In the genomic region with DNA sequence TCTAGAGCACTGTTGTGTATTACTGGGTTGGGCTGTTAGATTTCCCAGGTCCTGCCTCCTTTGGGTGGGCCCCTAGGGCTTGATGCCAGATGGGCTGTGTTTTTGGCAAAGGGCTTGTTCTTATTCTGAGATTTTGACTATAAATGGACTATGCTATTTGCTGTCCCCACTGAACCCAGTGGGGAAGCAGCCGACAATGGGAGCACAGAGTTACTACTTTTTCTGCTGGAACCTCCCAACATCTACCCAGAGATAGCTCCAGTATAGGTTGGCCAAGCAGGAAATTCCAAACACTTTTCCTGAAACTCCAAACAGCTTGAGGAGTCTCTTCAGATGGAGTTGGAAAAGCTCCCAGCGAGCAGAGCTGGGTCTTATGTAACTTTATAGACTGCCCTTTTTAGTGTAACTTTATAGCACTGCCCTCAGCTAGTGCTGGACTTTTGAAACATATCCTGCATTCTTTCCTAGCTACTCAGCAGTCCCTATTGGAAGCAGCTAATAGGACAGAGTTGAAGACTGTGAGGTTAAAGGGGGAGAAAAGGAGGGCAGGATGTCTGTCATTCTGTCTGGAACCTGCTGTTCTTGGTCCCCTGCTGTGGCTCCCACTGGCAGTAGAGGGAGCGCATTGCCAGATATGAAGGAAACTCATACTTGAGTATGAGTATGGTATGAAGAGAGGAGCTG, we compare ENCODE assay signal across 9 cellular contexts. TPM values are rescaled to one million over a fixed set of nuclear protein-coding genes. Genes with fewer than 3 reads are reported as not detected.
A peak's percentile ranks its signal among the peaks of the same experiment; 100 is the strongest.
DNase-seq lines count a peak whose midpoint lies in the region; ATAC-seq, FAIRE-seq and TF ChIP-seq lines count a peak whose summit lies in the region.
"Had no signal": no experiment of that assay in that cellular context is flagged by ENCODE, and none has a peak within 500 bp of the region (broad histone marks: within the 10 kb centered on the region; RNA-seq: fewer than 3 reads in every experiment).

No MANE protein-coding gene starts in this region.

- no peak overlapping the region for H3K9ac ChIP-seq in fibroblast of lung (ENCODE audit: insufficient read depth, low read length)

- H4K20me1 ChIP-seq in fibroblast of lung (ENCODE audit: control insufficient read depth, extremely low read depth, insufficient read depth, low read length): no peaks in the 10 kb centered on the region

- peaks cover 47% of the 10 kb centered on the region for H3K4me1 Mint-ChIP-seq in nephron
- H3K4me1 Mint-ChIP-seq: CD4-positive, CD25-positive, alpha-beta regulatory T cell had no signal

- TF ChIP-seq CTCF in fibroblast of lung (conservative IDR thresholded peaks at IDR 0.05 in 1 of 2, IDR thresholded peaks at IDR 0.05 in 1 of 2; ENCODE audit: low read depth in 1 of 2, low read length in 2 of 2) (peak in 1 of 2 donors; percentile 43), nephron (IDR thresholded peaks at IDR 0.05; ENCODE audit: unreplicated experiment in 3 of 3) (no peak)

- H3K36me3 Mint-ChIP-seq in nephron (ENCODE audit: low read depth): no peaks in the 10 kb centered on the region
- H3K36me3 Mint-ChIP-seq: CD4-positive, CD25-positive, alpha-beta regulatory T cell had no signal

- H3K4me3 Mint-ChIP-seq in nephron: peak overlapping the region in 1 of 3 experiments; percentile 48
- H3K4me3 Mint-ChIP-seq: CD4-positive, CD25-positive, alpha-beta regulatory T cell had no signal

- H3K27me3 ChIP-seq in fibroblast of lung (ENCODE audit: control insufficient read depth, insufficient read depth, low read length): no peaks in the 10 kb centered on the region

- no peaks in the 10 kb centered on the region for H3K9me3 ChIP-seq in fibroblast of lung (ENCODE audit: control insufficient read depth, insufficient read depth, low read depth, low read length)

- DNase-seq in ACHN (peak; percentile 89), RPMI7951 (ENCODE audit: low read depth) (peak; percentile 95), fibroblast of lung (ENCODE audit: low read depth in 2 of 2) (peak; percentile 97 to 98), frontal cortex (ENCODE audit: low spot score in 2 of 2) (no peak), NCI-H748 treated with DMSO at 0.1 percent for 48 hours (lab: John Stamatoyannopoulos, UW) (no peak), OCI-M1 (lab: John Stamatoyannopoulos, UW) (no peak)
- DNase-seq: CD4-positive, CD25-positive, alpha-beta regulatory T cell had no signal

- no peak for ATAC-seq in GM21717 (IDR thresholded peaks at IDR 0.05; ENCODE audit: unreplicated experiment)

- no peak for FAIRE-seq in frontal cortex (lab: Jason Lieb, UNC)

- H2AFZ ChIP-seq in fibroblast of lung (ENCODE audit: low read length): no peak overlapping the region

- H3K27ac ChIP-seq in fibroblast of lung (ENCODE audit: insufficient read depth, low read length): peak overlapping the region; percentile 32

- H3K4me1 ChIP-seq in fibroblast of lung (ENCODE audit: control insufficient read depth, extremely low read depth, insufficient read depth, low read length): peaks cover 7% of the 10 kb centered on the region

- no peaks in the 10 kb centered on the region for H3K27me3 Mint-ChIP-seq in nephron (ENCODE audit: low read depth)

- H3K4me2 ChIP-seq in fibroblast of lung (ENCODE audit: extremely low read depth, insufficient read depth, low read length): peak overlapping the region; percentile 21

- in situ Hi-C loops in ACHN (cut with HindIII; ENCODE audit: low pct_ligation_motif_present, low pct_unique_long_range_greater_than_20kb, low sequenced_read_pairs): no loop called here

- peak overlapping the region in 1 of 4 experiments; percentile 14 for H3K4me3 ChIP-seq in fibroblast of lung (replicated peaks in 1 of 4; ENCODE audit: control extremely low read depth in 1 of 4, insufficient read depth in 1 of 4, low read depth in 3 of 4, low read length in 4 of 4)

- no peaks in the 10 kb centered on the region for H3K36me3 ChIP-seq in fibroblast of lung (ENCODE audit: control insufficient read depth, insufficient read depth, low read length)

- peaks cover 62% of the 10 kb centered on the region for H3K79me2 ChIP-seq in fibroblast of lung (ENCODE audit: control insufficient read depth, insufficient read depth, low read length)

- peak overlapping the region; percentile 83 to 99 (median 98) for H3K27ac Mint-ChIP-seq in nephron
- H3K27ac Mint-ChIP-seq: CD4-positive, CD25-positive, alpha-beta regulatory T cell had no signal

- H3K9me3 Mint-ChIP-seq in nephron: no peaks in the 10 kb centered on the region

RNA-seq across cellular contexts. Expression of a gene that starts 21.0 kb away (rescaled TPM):
- 6.4 and 7.6 TPM in 2 replicates for total RNA-seq in RPMI7951 (2014; rRNA removed; shearing (Covaris generic))
- 10.0 and 15.5 TPM in 2 replicates for total RNA-seq in fibroblast of lung
- 14.2 and 14.8 TPM in 2 replicates for polyA plus RNA-seq in fibroblast of lung
- 16.0 and 18.2 TPM in 2 replicates for polyA plus RNA-seq in fibroblast of lung (2012)
- polyA minus RNA-seq in fibroblast of lung (ENCODE audit: low replicate concordance): 96.8 and 109 TPM in 2 replicates
- 50.5 TPM for total RNA-seq in frontal cortex

Comparison
In these comparisons a context has a peak if more than half of its experiments do, and no peak if none do; other contexts are left out.
1. DNase-seq: peak in ACHN (single experiment), RPMI7951 (single experiment) and fibroblast of lung (2 of 2); none in frontal cortex (0 of 2), NCI-H748 treated with DMSO at 0.1 percent for 48 hours (single experiment) and OCI-M1 (single experiment).